Comparison of ENCODE assay signal across 13 cellular contexts in genomic region chr1:98086796-98087195, GRCh38.
A peak's percentile ranks its signal among the peaks of the same experiment; 100 is the strongest.
DNase-seq lines count a peak whose midpoint lies in the region; ATAC-seq and TF ChIP-seq lines count a peak whose summit lies in the region.
"Had no signal": no experiment of that assay in that cellular context is flagged by ENCODE, and none has a peak within 500 bp of the region (broad histone marks: within the 10 kb centered on the region; RNA-seq: fewer than 3 reads in every experiment).

No MANE protein-coding gene starts in this region.

- no peak overlapping the region for H3K27ac ChIP-seq in A673 (ENCODE audit: low read depth, low read length, poor library complexity, severe bottlenecking)
- H3K27ac ChIP-seq in Karpas-422 (ENCODE audit: low read length) = no peak overlapping the region
- H3K27ac ChIP-seq: BLaER1 treated with 17β-estradiol and CSF1 and Interleukin-3, amounts not matched to agents 10 nM and 100 nM had no signal

- TF ChIP-seq CTCF in A673 (conservative IDR thresholded peaks at IDR 0.05; ENCODE audit: low read depth, low read length) = no peak
- no peak for TF ChIP-seq CTCF in GM13977 (IDR thresholded peaks at IDR 0.05; ENCODE audit: extremely low read depth, insufficient read depth, missing control alignments)

- CTCF ChIA-PET in A673 (lab: Charles Lee) = no interaction called here

- no peak overlapping the region for H3K4me2 ChIP-seq in Karpas-422 (ENCODE audit: low read depth, low read length, poor library complexity, severe bottlenecking)
- H3K4me2 ChIP-seq: BLaER1 treated with 17β-estradiol and CSF1 and Interleukin-3, amounts not matched to agents 10 nM and 100 nM had no signal

- H3K4me1 ChIP-seq in A673 (ENCODE audit: insufficient read depth, low read length, poor library complexity, severe bottlenecking) = no peaks in the 10 kb centered on the region
- no peaks in the 10 kb centered on the region for H3K4me1 ChIP-seq in Karpas-422 (ENCODE audit: low read length)
- H3K4me1 ChIP-seq: BLaER1 treated with 17β-estradiol and CSF1 and Interleukin-3, amounts not matched to agents 10 nM and 100 nM had no signal

- H3K9ac ChIP-seq in Karpas-422 (ENCODE audit: low read length) = no peak overlapping the region
- H3K9ac ChIP-seq: BLaER1 treated with 17β-estradiol and CSF1 and Interleukin-3, amounts not matched to agents 10 nM and 100 nM had no signal

- H3K4me3 ChIP-seq in A673 (ENCODE audit: low read depth, low read length, poor library complexity, severe bottlenecking) = no peak overlapping the region
- H3K4me3 ChIP-seq in Karpas-422 (ENCODE audit: low read length) = no peak overlapping the region
- H3K4me3 ChIP-seq: BLaER1 treated with 17β-estradiol and CSF1 and Interleukin-3, amounts not matched to agents 10 nM and 100 nM had no signal

- H3K79me2 ChIP-seq in Karpas-422 (ENCODE audit: low read length) = no peaks in the 10 kb centered on the region

- in situ Hi-C loops in GM13977 (cut with MboI; ENCODE audit: low pct_unique_long_range_greater_than_20kb, low sequenced_read_pairs, unreplicated experiment) = no loop called here

- no peak overlapping the region for H2AFZ ChIP-seq in Karpas-422 (ENCODE audit: low read length)

- H3K9me3 ChIP-seq in A673 (ENCODE audit: low read depth, low read length, poor library complexity, severe bottlenecking) (no peaks in the 10 kb centered on the region), Karpas-422 (ENCODE audit: low read length) (no peaks in the 10 kb centered on the region)
- H3K9me3 ChIP-seq: BLaER1 treated with 17β-estradiol and CSF1 and Interleukin-3, amounts not matched to agents 10 nM and 100 nM had no signal

- BruUV-seq in A673 (replicated peaks; lab: Mats Ljungman, UMichigan) = no TSS peak

- DNase-seq in A673 (ENCODE audit: low spot score) (peak; percentile 71), HT1080 (ENCODE audit: low read depth) (peak; percentile 99), astrocyte of the hippocampus (ENCODE audit: low read depth, low spot score) (peak; percentile 93), islet precursor cell (peak; percentile 74), hypothalamus (lab: John Stamatoyannopoulos, UW) (no peak), Karpas-422 (no peak), GM13977 (ENCODE audit: low spot score) (no peak)
- DNase-seq: effector CD4-positive, alpha-beta T cell; naive B cell; NCI-H1105; SHP77 treated with DMSO at 0.1 percent for 48 hours had no signal

- intact Hi-C loops in A673 (cut with micrococcal nuclease; ENCODE audit: unreplicated experiment) = no loop called here

- no peaks in the 10 kb centered on the region for H3K36me3 ChIP-seq in A673 (ENCODE audit: insufficient read depth, low read length, poor library complexity, severe bottlenecking)
- no peaks in the 10 kb centered on the region for H3K36me3 ChIP-seq in Karpas-422 (ENCODE audit: insufficient read depth, low read length)
- H3K36me3 ChIP-seq: BLaER1 treated with 17β-estradiol and CSF1 and Interleukin-3, amounts not matched to agents 10 nM and 100 nM had no signal

- no peaks in the 10 kb centered on the region for H4K20me1 ChIP-seq in Karpas-422 (ENCODE audit: insufficient read depth, low read depth, low read length)
- H4K20me1 ChIP-seq: BLaER1 treated with 17β-estradiol and CSF1 and Interleukin-3, amounts not matched to agents 10 nM and 100 nM had no signal

- no peaks in the 10 kb centered on the region for H3K9me2 ChIP-seq in Karpas-422 (replicated peaks; ENCODE audit: insufficient read depth, low read length)

- POLR2A ChIA-PET in A673 (lab: Charles Lee; ENCODE audit: low non-redundant PET) = no interaction called here

- H3K27me3 ChIP-seq in A673 (replicated peaks; ENCODE audit: insufficient read depth, low read depth, low read length, poor library complexity) = no peaks in the 10 kb centered on the region
- no peaks in the 10 kb centered on the region for H3K27me3 ChIP-seq in Karpas-422 (ENCODE audit: low read length)
- H3K27me3 ChIP-seq: BLaER1 treated with 17β-estradiol and CSF1 and Interleukin-3, amounts not matched to agents 10 nM and 100 nM had no signal

- ATAC-seq in GM18867 (IDR thresholded peaks at IDR 0.05; ENCODE audit: unreplicated experiment) = no peak

Comparison
In these comparisons a context has a peak if more than half of its experiments do, and no peak if none do; other contexts are left out.
1. DNase-seq: peak in A673 (single experiment), HT1080 (single experiment), astrocyte of the hippocampus (single experiment) and islet precursor cell (single experiment); none in hypothalamus (0 of 51), Karpas-422 (single experiment) and GM13977 (single experiment).